ENCODE assay signal across 8 cellular contexts in the genomic region with DNA sequence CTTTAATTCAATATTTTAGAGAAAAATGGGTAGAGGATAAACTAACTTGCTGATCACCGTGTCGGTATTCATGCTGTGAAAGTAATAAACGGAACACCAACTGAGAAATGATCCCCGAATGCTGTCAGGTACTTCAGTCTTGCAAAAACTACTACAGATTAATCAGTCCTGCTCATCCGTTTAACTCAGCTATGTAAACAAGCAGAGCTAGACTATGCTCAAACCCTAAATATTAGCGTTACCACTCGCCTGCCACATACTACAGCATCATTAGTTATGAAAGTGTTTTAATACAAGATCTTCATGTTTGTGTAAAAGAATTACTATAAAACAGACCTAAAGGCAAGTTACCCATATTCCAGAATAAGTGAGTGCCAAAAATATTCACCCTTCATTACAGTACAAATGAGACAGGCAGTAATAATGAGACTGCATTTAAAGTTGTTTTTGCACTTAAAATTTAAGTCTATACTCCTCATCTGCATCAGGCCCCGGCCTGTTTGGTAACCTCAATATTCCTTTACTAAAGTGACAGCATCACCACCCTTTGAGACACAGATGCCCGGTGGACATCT. TPM values are rescaled to one million over a fixed set of nuclear protein-coding genes. Genes with fewer than 3 reads are reported as not detected.
DNase-seq lines count a peak whose midpoint lies in the region; ATAC-seq and TF ChIP-seq lines count a peak whose summit lies in the region.

No MANE protein-coding gene starts in this region.

- no peaks in the 10 kb centered on the region for H3K27me3 Mint-ChIP-seq in chondrocyte (ENCODE audit: low read depth)
- peaks cover 0 to 35% (median 0%) of the 10 kb centered on the region in 5 donors for H3K27me3 Mint-ChIP-seq in naive thymus-derived CD4-positive, alpha-beta T cell

- peak overlapping the region; percentile 67; the same call in 1 of the 2 replicates for H3K9ac ChIP-seq in HUES64 (ENCODE audit: low read depth, low read length)

- H3K9me3 Mint-ChIP-seq in chondrocyte (ENCODE audit: low read depth): no peaks in the 10 kb centered on the region
- no peaks in the 10 kb centered on the region for H3K9me3 Mint-ChIP-seq in naive thymus-derived CD4-positive, alpha-beta T cell

- POLR2A ChIA-PET in naive thymus-derived CD4-positive, alpha-beta T cell (lab: Charles Lee): interaction anchor here (1.7 kb wide), 1 partner anchor 277 kb away, joined by 5 read pairs; the partner anchor contains the start of genes COX15 and CUTC

- ATAC-seq in naive thymus-derived CD4-positive, alpha-beta T cell: no peak
- ATAC-seq in HG02973 (IDR thresholded peaks at IDR 0.05; ENCODE audit: unreplicated experiment): no peak
- ATAC-seq in GM21423 (IDR thresholded peaks at IDR 0.05; ENCODE audit: unreplicated experiment): no peak

- no peak for TF ChIP-seq CTCF in AG10803 (conservative IDR thresholded peaks at IDR 0.05; ENCODE audit: low read length)
- TF ChIP-seq CTCF in chondrocyte (IDR thresholded peaks at IDR 0.05): no peak

- DNase-seq in AG10803 (ENCODE audit: low read depth) (peak; percentile 15), chondrocyte (ENCODE audit: low spot score) (no peak), A172 (ENCODE audit: low spot score) (no peak), SIG-M5 (lab: John Stamatoyannopoulos, UW) (no peak)
- DNase-seq in naive thymus-derived CD4-positive, alpha-beta T cell: peak in 1 of 9 donors; percentile 8

- H3K4me1 ChIP-seq in HUES64 (ENCODE audit: insufficient read depth, low read length): peaks cover 12% of the 10 kb centered on the region
- peaks cover 10 to 12% of the 10 kb centered on the region in 2 donors for H3K4me1 ChIP-seq in naive thymus-derived CD4-positive, alpha-beta T cell (ENCODE audit: control insufficient read depth in 2 of 2, insufficient read depth in 2 of 2, low read length in 2 of 2)

- CTCF ChIA-PET in naive thymus-derived CD4-positive, alpha-beta T cell (lab: Charles Lee): interaction anchor here (1.2 to 1.7 kb wide), 4 partner anchors 12 to 165 kb away, joined by 3 to 10 read pairs (median 4); no protein-coding TSS in a partner anchor

- peak overlapping the region; percentile 84 for H3K27ac Mint-ChIP-seq in chondrocyte (ENCODE audit: unreplicated experiment)
- H3K27ac Mint-ChIP-seq in naive thymus-derived CD4-positive, alpha-beta T cell: peak overlapping the region in 3 of 9 donors; percentile 18 to 65 (median 25)

- no peaks in the 10 kb centered on the region for H3K36me3 Mint-ChIP-seq in chondrocyte (ENCODE audit: low read depth)
- H3K36me3 Mint-ChIP-seq in naive thymus-derived CD4-positive, alpha-beta T cell: no peaks in the 10 kb centered on the region

- WGBS in HUES64: 20% methylated on average over 9 of the region's 9 CpGs

- H3K4me3 Mint-ChIP-seq in chondrocyte (ENCODE audit: unreplicated experiment): peak overlapping the region; percentile 85
- peak overlapping the region; percentile 82 to 97 (median 86) for H3K4me3 Mint-ChIP-seq in naive thymus-derived CD4-positive, alpha-beta T cell

- H3K27me3 ChIP-seq in HUES64 (ENCODE audit: insufficient read depth, low read length): peaks cover 12% of the 10 kb centered on the region
- no peaks in the 10 kb centered on the region for H3K27me3 ChIP-seq in naive thymus-derived CD4-positive, alpha-beta T cell (ENCODE audit: control insufficient read depth in 2 of 2, insufficient read depth in 2 of 2, low read length in 2 of 2)

- H3K27ac ChIP-seq in HUES64 (ENCODE audit: low read depth, low read length): no peak overlapping the region
- no peak overlapping the region for H3K27ac ChIP-seq in naive thymus-derived CD4-positive, alpha-beta T cell (ENCODE audit: low read depth, low read length)

- H3K9me3 ChIP-seq in HUES64 (ENCODE audit: insufficient read depth, low read depth, low read length): no peaks in the 10 kb centered on the region
- H3K9me3 ChIP-seq in naive thymus-derived CD4-positive, alpha-beta T cell (ENCODE audit: control insufficient read depth in 2 of 3, low read length in 3 of 3): no peaks in the 10 kb centered on the region

- H3K4me3 ChIP-seq in AG10803 (ENCODE audit: low read length) (peak overlapping the region; percentile 93), HUES64 (ENCODE audit: low read length) (peak overlapping the region; percentile 77)
- peak overlapping the region; percentile 69 for H3K4me3 ChIP-seq in naive thymus-derived CD4-positive, alpha-beta T cell (ENCODE audit: low read length)

- intact Hi-C loops in naive thymus-derived CD4-positive, alpha-beta T cell (cut with micrococcal nuclease): loop anchor here (1.0 to 10.0 kb wide), 10 partner anchors 14 to 1874 kb away; partner anchors contain the start of genes COX15 (in 2 of the 2), CUTC (in 2 of the 2), SLC25A28 (in 2 of the 2) and GOT1 (in 1 of the 2)

- no peaks in the 10 kb centered on the region for H3K36me3 ChIP-seq in HUES64 (ENCODE audit: insufficient read depth, low read length)
- no peaks in the 10 kb centered on the region for H3K36me3 ChIP-seq in naive thymus-derived CD4-positive, alpha-beta T cell (ENCODE audit: control insufficient read depth in 2 of 3, insufficient read depth in 3 of 3, low read length in 3 of 3)

- peaks cover 58% of the 10 kb centered on the region for H3K4me1 Mint-ChIP-seq in chondrocyte (ENCODE audit: low read depth)
- peaks cover 8 to 47% (median 40%) of the 10 kb centered on the region in 7 donors for H3K4me1 Mint-ChIP-seq in naive thymus-derived CD4-positive, alpha-beta T cell

RNA-seq across cellular contexts. Expression of gene DNMBP, which starts 1.0 kb away (rescaled TPM):
- polyA plus RNA-seq in HUES64 (2013, experiment 1 of 2): 13.0 TPM
- 14.2 TPM for polyA plus RNA-seq in HUES64 (2013, experiment 2 of 2)
- total RNA-seq in chondrocyte: 10.9 to 13.4 TPM (median 11.7 TPM) in 3 replicates
- 1 to 10 TPM; 2.8 to 8.5 (median 4.4) TPM for total RNA-seq in naive thymus-derived CD4-positive, alpha-beta T cell
- polyA plus RNA-seq in naive thymus-derived CD4-positive, alpha-beta T cell: under 1 TPM; 0.40 to 0.94 TPM
- total RNA-seq in A172 (2014; rRNA removed; shearing (Covaris generic)): 14.4 and 17.4 TPM in 2 replicates
